ENCODE assay signal across 34 cellular contexts in the genomic region with DNA sequence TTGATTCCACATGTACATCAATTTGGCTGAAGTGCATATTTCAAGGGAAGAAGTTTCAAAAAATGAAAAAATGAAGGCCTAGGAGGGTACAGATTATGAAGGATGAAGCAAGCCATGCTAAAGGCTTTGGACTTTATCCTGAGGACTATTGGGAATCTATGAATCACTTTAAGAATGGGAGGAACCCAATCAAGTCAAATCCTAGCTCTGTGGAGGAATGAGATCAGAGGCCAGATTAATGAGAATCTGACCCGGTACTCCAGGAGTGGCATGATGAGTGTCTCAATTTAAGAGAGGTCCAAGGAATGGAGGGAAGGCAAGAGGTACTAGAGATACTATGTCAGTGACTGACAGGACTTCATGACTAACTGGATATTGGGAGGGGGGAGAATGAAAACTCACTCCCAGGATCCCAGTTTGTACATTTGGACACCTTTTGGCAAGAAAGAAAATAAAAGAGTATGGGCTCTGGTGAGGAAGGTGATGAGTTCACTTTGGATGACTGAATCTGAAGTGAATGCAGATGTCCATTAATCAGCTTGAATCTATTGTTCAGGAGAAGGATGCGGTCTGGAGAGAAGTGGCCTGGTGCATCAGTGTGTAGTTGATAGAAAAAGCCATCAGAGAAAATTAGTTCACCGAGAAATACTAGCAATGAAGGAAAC.
DNase-seq lines count a peak whose midpoint lies in the region; ATAC-seq, FAIRE-seq and TF ChIP-seq lines count a peak whose summit lies in the region.
"Had no signal": no experiment of that assay in that cellular context is flagged by ENCODE, and none has a peak within 500 bp of the region (broad histone marks: within the 10 kb centered on the region; RNA-seq: fewer than 3 reads in every experiment).

No MANE protein-coding gene starts in this region.

- H3K36me3 Mint-ChIP-seq in astrocyte (ENCODE audit: low read depth, unreplicated experiment) = no peaks in the 10 kb centered on the region
- no peaks in the 10 kb centered on the region for H3K36me3 Mint-ChIP-seq in activated T-cell treated with anti-CD3 and anti-CD28 coated beads, Interleukin-2, amount 50 U/mL, for 4 hours (ENCODE audit: insufficient read depth)
- H3K36me3 Mint-ChIP-seq: activated CD8-positive, alpha-beta memory T cell treated with anti-CD3 and anti-CD28 coated beads, Interleukin-2, amount 10 ng/mL, durations not matched to agents 7 days and 5 days; T-cell had no signal

- peaks cover 9% of the 10 kb centered on the region for H3K4me1 ChIP-seq in astrocyte (ENCODE audit: insufficient read depth, low read length)
- H3K4me1 ChIP-seq: body of pancreas, spleen, stomach, thyroid gland, vagina had no signal

- H3K27ac ChIP-seq in astrocyte (ENCODE audit: low read depth, low read length) = no peak overlapping the region
- H3K27ac ChIP-seq: body of pancreas, HL-60, SJSA1, spleen, stomach, thyroid gland, vagina had no signal

- H3K9ac ChIP-seq in astrocyte (ENCODE audit: low read length) = no peak overlapping the region

- DNase-seq in A172 (ENCODE audit: low spot score) = peak; percentile 67
- peak; percentile 74 for DNase-seq in HT1080 (ENCODE audit: low read depth)
- peak; percentile 91 for DNase-seq in astrocyte (ENCODE audit: low read depth)
- peak; percentile 14 for DNase-seq in fibroblast of the aortic adventitia (ENCODE audit: low read depth)
- DNase-seq in erythroblast (lab: John Stamatoyannopoulos, UW) = no peak
- no peak for DNase-seq in activated T-cell treated with anti-CD3 and anti-CD28 coated beads, Interleukin-2, amount 50 U/mL, for 4 hours
- no peak for DNase-seq in NCI-H510A treated with DMSO at 0.1 percent for 48 hours (lab: John Stamatoyannopoulos, UW)
- no peak for DNase-seq in SKM-1 treated with dmso at 0.1 percent for 144 hours (lab: John Stamatoyannopoulos, UW; ENCODE audit: unreplicated experiment)
- DNase-seq: activated CD4-positive, alpha-beta T cell treated with anti-CD3 and anti-CD28 coated beads, Interleukin-2, amount 50 U/mL, for 4 hours; activated CD8-positive, alpha-beta memory T cell treated with anti-CD3 and anti-CD28 coated beads, Interleukin-2, amount 10 ng/mL, durations not matched to agents 7 days and 5 days; activated naive CD4-positive, alpha-beta T cell; activated naive CD8-positive, alpha-beta T cell treated with anti-CD3 and anti-CD28 coated beads, Interleukin-2, amount 50 U/mL, for 24 hours; activated T-cell treated with anti-CD3 and anti-CD28 coated beads, Interleukin-2, amount 50 U/mL, for 72 hours; body of pancreas; dermis blood vessel endothelial cell; DMS79; glutamatergic neuron; H7; NCI-H1436; NCI-H2081 treated with DMSO at 0.1 percent for 48 hours; NCI-H446; NCI-H774; right cardiac atrium; RPMI8226; spleen; stimulated activated CD4-positive, alpha-beta T cell treated with anti-CD3 and anti-CD28 coated beads, Interleukin-2, amount 100 ng/mL, for 24 hours; stomach; T-cell; thyroid gland had no signal

- H3K4me3 ChIP-seq in astrocyte (ENCODE audit: insufficient read depth, low read depth, low read length) (no peak overlapping the region), fibroblast of the aortic adventitia (ENCODE audit: low read depth, low read length) (no peak overlapping the region)
- H3K4me3 ChIP-seq: body of pancreas, SJSA1, spleen, stomach, thyroid gland, vagina had no signal

- H3K4me1 Mint-ChIP-seq in astrocyte (ENCODE audit: low read depth, unreplicated experiment) = peaks cover 16% of the 10 kb centered on the region
- no peaks in the 10 kb centered on the region for H3K4me1 Mint-ChIP-seq in activated T-cell treated with anti-CD3 and anti-CD28 coated beads, Interleukin-2, amount 50 U/mL, for 4 hours (ENCODE audit: low read depth)
- H3K4me1 Mint-ChIP-seq: activated CD8-positive, alpha-beta memory T cell treated with anti-CD3 and anti-CD28 coated beads, Interleukin-2, amount 10 ng/mL, durations not matched to agents 7 days and 5 days; activated naive CD8-positive, alpha-beta T cell treated with anti-CD3 and anti-CD28 coated beads, Interleukin-2, amount 50 U/mL, for 24 hours; T-cell had no signal

- H3K27ac Mint-ChIP-seq in astrocyte (ENCODE audit: unreplicated experiment) = no peak overlapping the region
- H3K27ac Mint-ChIP-seq: activated CD8-positive, alpha-beta memory T cell treated with anti-CD3 and anti-CD28 coated beads, Interleukin-2, amount 10 ng/mL, durations not matched to agents 7 days and 5 days; activated naive CD8-positive, alpha-beta T cell treated with anti-CD3 and anti-CD28 coated beads, Interleukin-2, amount 50 U/mL, for 24 hours; activated T-cell treated with anti-CD3 and anti-CD28 coated beads, Interleukin-2, amount 50 U/mL, for 72 hours; T-cell had no signal

- ATAC-seq in activated T-cell treated with anti-CD3 and anti-CD28 coated beads, Interleukin-2, amount 50 U/mL, for 4 hours = no peak
- ATAC-seq: activated CD8-positive, alpha-beta memory T cell treated with anti-CD3 and anti-CD28 coated beads, Interleukin-2, amount 10 ng/mL, durations not matched to agents 7 days and 5 days; activated naive CD8-positive, alpha-beta T cell treated with anti-CD3 and anti-CD28 coated beads, Interleukin-2, amount 50 U/mL, for 24 hours; activated T-cell treated with anti-CD3 and anti-CD28 coated beads, Interleukin-2, amount 50 U/mL, for 72 hours; body of pancreas; right cardiac atrium; T-cell had no signal

- H3K4me3 Mint-ChIP-seq in astrocyte (ENCODE audit: unreplicated experiment) = no peak overlapping the region
- H3K4me3 Mint-ChIP-seq in activated T-cell treated with anti-CD3 and anti-CD28 coated beads, Interleukin-2, amount 50 U/mL, for 4 hours = no peak overlapping the region
- H3K4me3 Mint-ChIP-seq: activated CD8-positive, alpha-beta memory T cell treated with anti-CD3 and anti-CD28 coated beads, Interleukin-2, amount 10 ng/mL, durations not matched to agents 7 days and 5 days; activated naive CD8-positive, alpha-beta T cell treated with anti-CD3 and anti-CD28 coated beads, Interleukin-2, amount 50 U/mL, for 24 hours; activated T-cell treated with anti-CD3 and anti-CD28 coated beads, Interleukin-2, amount 50 U/mL, for 72 hours; T-cell had no signal

- TF ChIP-seq CTCF in astrocyte (IDR thresholded peaks at IDR 0.05; ENCODE audit: insufficient read depth, low read depth, low read length) (no peak), fibroblast of the aortic adventitia (IDR thresholded peaks at IDR 0.05; ENCODE audit: insufficient read depth, low read length) (no peak)

- no peaks in the 10 kb centered on the region for H3K79me2 ChIP-seq in astrocyte (ENCODE audit: insufficient read depth, low read length)

- no peaks in the 10 kb centered on the region for H3K9me3 ChIP-seq in astrocyte (ENCODE audit: insufficient read depth, low read depth, low read length)
- H3K9me3 ChIP-seq: body of pancreas, stomach, thyroid gland, vagina had no signal

- H3K36me3 ChIP-seq in astrocyte (ENCODE audit: insufficient read depth, low read length) = no peaks in the 10 kb centered on the region
- H3K36me3 ChIP-seq: SJSA1, spleen, stomach, thyroid gland, vagina had no signal

- FAIRE-seq in astrocyte (lab: Jason Lieb, UNC) = no peak
- FAIRE-seq: A204.1, GM19239 had no signal

- H4K20me1 ChIP-seq in astrocyte (ENCODE audit: insufficient read depth, low read length) = no peaks in the 10 kb centered on the region

- H3K27me3 ChIP-seq in astrocyte (ENCODE audit: insufficient read depth, low read length) = no peaks in the 10 kb centered on the region
- H3K27me3 ChIP-seq: body of pancreas, SJSA1, spleen, stomach, thyroid gland, vagina had no signal

- H2AFZ ChIP-seq in astrocyte (ENCODE audit: low read depth, low read length) = no peak overlapping the region

- no peak for TF ChIP-seq POLR2A in erythroblast (IDR thresholded peaks at IDR 0.05; ENCODE audit: low read length)

- no peak overlapping the region for H3K4me2 ChIP-seq in astrocyte (ENCODE audit: low read length)

- no peaks in the 10 kb centered on the region for H3K9me3 Mint-ChIP-seq in astrocyte (ENCODE audit: unreplicated experiment)
- peaks cover 6% of the 10 kb centered on the region for H3K9me3 Mint-ChIP-seq in activated T-cell treated with anti-CD3 and anti-CD28 coated beads, Interleukin-2, amount 50 U/mL, for 4 hours

- H3K27me3 Mint-ChIP-seq in astrocyte (ENCODE audit: low read depth, unreplicated experiment) = no peaks in the 10 kb centered on the region
- no peaks in the 10 kb centered on the region for H3K27me3 Mint-ChIP-seq in activated T-cell treated with anti-CD3 and anti-CD28 coated beads, Interleukin-2, amount 50 U/mL, for 4 hours (ENCODE audit: low read depth)
- H3K27me3 Mint-ChIP-seq: activated CD8-positive, alpha-beta memory T cell treated with anti-CD3 and anti-CD28 coated beads, Interleukin-2, amount 10 ng/mL, durations not matched to agents 7 days and 5 days; T-cell had no signal

Comparison
In these comparisons a context has a peak if more than half of its experiments do, and no peak if none do; other contexts are left out.
1. DNase-seq: peak in A172 (single experiment), HT1080 (single experiment), astrocyte (single experiment) and fibroblast of the aortic adventitia (single experiment); none in erythroblast (0 of 2), activated T-cell treated with anti-CD3 and anti-CD28 coated beads, Interleukin-2, amount 50 U/mL, for 4 hours (single experiment), NCI-H510A treated with DMSO at 0.1 percent for 48 hours (single experiment) and SKM-1 treated with dmso at 0.1 percent for 144 hours (single experiment).